In genomic region chr13:30112602-30113435, GRCh38 we compare ENCODE assay signal across 8 cellular contexts.
DNase-seq lines count a peak whose midpoint lies in the region; ATAC-seq and TF ChIP-seq lines count a peak whose summit lies in the region.

No MANE protein-coding gene starts in this region.

- 18% methylated on average over 19 of the region's 19 CpGs for WGBS in prostate gland

- H3K9me2 ChIP-seq in SU-DHL-6 (replicated peaks; ENCODE audit: insufficient read depth, low read length), result no peaks in the 10 kb centered on the region

- no peak overlapping the region for H3K9ac ChIP-seq in SU-DHL-6 (ENCODE audit: low read length)

- no peak for TF ChIP-seq POLR2A in prostate gland (IDR thresholded peaks at IDR 0.05)

- ATAC-seq in CD4-positive, alpha-beta T cell (ENCODE audit: poor library complexity), result peak; percentile 75
- ATAC-seq in GM21576 (IDR thresholded peaks at IDR 0.05; ENCODE audit: unreplicated experiment), result peak; percentile 57
- peak; percentile 39 for ATAC-seq in activated naive CD8-positive, alpha-beta T cell treated with anti-CD3 and anti-CD28 coated beads, Interleukin-2, amount 10 ng/mL, durations not matched to agents 7 days and 5 days (ENCODE audit: low read depth)
- ATAC-seq in upper lobe of right lung, result peak; percentile 80

- TF ChIP-seq CTCF in CD4-positive, alpha-beta T cell (IDR thresholded peaks at IDR 0.05), result peak; percentile 98
- TF ChIP-seq CTCF in SU-DHL-6 (IDR thresholded peaks at IDR 0.05; ENCODE audit: insufficient read depth, low read length, poor library complexity, severe bottlenecking) (peak; percentile 94), cardiac muscle cell (IDR thresholded peaks at IDR 0.05; ENCODE audit: low read depth, low read length) (peak; percentile 100), prostate gland (IDR thresholded peaks at IDR 0.05) (peak; percentile 90 to 97 (median 94)), upper lobe of right lung (IDR thresholded peaks at IDR 0.05) (peak; percentile 99)

- no peak overlapping the region for H3K27ac ChIP-seq in CD4-positive, alpha-beta T cell (ENCODE audit: low read depth, low read length)
- H3K27ac ChIP-seq in SU-DHL-6 (ENCODE audit: low read depth, low read length), result no peak overlapping the region
- H3K27ac ChIP-seq in cardiac muscle cell, result no peak overlapping the region
- peak overlapping the region; percentile 39 to 63 for H3K27ac ChIP-seq in prostate gland
- peak overlapping the region; percentile 12 for H3K27ac ChIP-seq in upper lobe of right lung

- no peaks in the 10 kb centered on the region for H3K9me3 ChIP-seq in CD4-positive, alpha-beta T cell (ENCODE audit: control insufficient read depth, low read length)
- no peaks in the 10 kb centered on the region for H3K9me3 ChIP-seq in SU-DHL-6 (ENCODE audit: insufficient read depth, low read length)
- no peaks in the 10 kb centered on the region for H3K9me3 ChIP-seq in cardiac muscle cell (ENCODE audit: low read depth)
- no peaks in the 10 kb centered on the region for H3K9me3 ChIP-seq in prostate gland
- no peaks in the 10 kb centered on the region for H3K9me3 ChIP-seq in upper lobe of right lung

- H2AFZ ChIP-seq in SU-DHL-6 (ENCODE audit: low read depth, low read length, severe bottlenecking), result peak overlapping the region; percentile 21

- H3K4me1 Mint-ChIP-seq in CD4-positive, alpha-beta T cell (ENCODE audit: low read depth), result peaks cover 28% of the 10 kb centered on the region
- peaks cover 17% of the 10 kb centered on the region for H3K4me1 Mint-ChIP-seq in activated naive CD8-positive, alpha-beta T cell treated with anti-CD3 and anti-CD28 coated beads, Interleukin-2, amount 10 ng/mL, durations not matched to agents 7 days and 5 days

- H3K4me1 ChIP-seq in cardiac muscle cell (ENCODE audit: low read depth), result peaks cover 28% of the 10 kb centered on the region
- H3K4me1 ChIP-seq in prostate gland (replicated peaks), result peaks cover 2% of the 10 kb centered on the region
- H3K4me1 ChIP-seq in upper lobe of right lung, result peaks cover 21% of the 10 kb centered on the region

- H3K4me3 Mint-ChIP-seq in CD4-positive, alpha-beta T cell, result peak overlapping the region; percentile 91
- peak overlapping the region; percentile 75 for H3K4me3 Mint-ChIP-seq in activated naive CD8-positive, alpha-beta T cell treated with anti-CD3 and anti-CD28 coated beads, Interleukin-2, amount 10 ng/mL, durations not matched to agents 7 days and 5 days

- POLR2A ChIA-PET in CD4-positive, alpha-beta T cell (lab: Charles Lee), result interaction anchor here (0.7 to 4.8 kb wide), 10 partner anchors 20 to 342 kb away, joined by 3 to 61 read pairs (median 4); partner anchors contain the start of gene UBL3
- POLR2A ChIA-PET in activated naive CD8-positive, alpha-beta T cell treated with anti-CD3 and anti-CD28 coated beads, Interleukin-2, amount 10 ng/mL, durations not matched to agents 7 days and 5 days (lab: Charles Lee), result interaction anchor here (0.7 to 1.6 kb wide), 4 partner anchors 109 to 266 kb away, joined by 3 to 4 read pairs (median 3); no protein-coding TSS in a partner anchor

- no peak overlapping the region for H3K4me3 ChIP-seq in SU-DHL-6 (ENCODE audit: insufficient read depth, low read length, poor library complexity, severe bottlenecking)
- H3K4me3 ChIP-seq in cardiac muscle cell, result no peak overlapping the region
- no peak overlapping the region for H3K4me3 ChIP-seq in prostate gland
- H3K4me3 ChIP-seq in upper lobe of right lung, result no peak overlapping the region

- H3K27me3 ChIP-seq in CD4-positive, alpha-beta T cell (ENCODE audit: control insufficient read depth, insufficient read depth, low read length), result no peaks in the 10 kb centered on the region
- no peaks in the 10 kb centered on the region for H3K27me3 ChIP-seq in SU-DHL-6 (ENCODE audit: low read length)
- no peaks in the 10 kb centered on the region for H3K27me3 ChIP-seq in cardiac muscle cell
- no peaks in the 10 kb centered on the region for H3K27me3 ChIP-seq in prostate gland (replicated peaks; ENCODE audit: insufficient read depth)
- H3K27me3 ChIP-seq in upper lobe of right lung, result no peaks in the 10 kb centered on the region

- H3F3A ChIP-seq in SU-DHL-6 (ENCODE audit: insufficient read depth), result no peaks in the 10 kb centered on the region

- no peaks in the 10 kb centered on the region for H3K36me3 Mint-ChIP-seq in CD4-positive, alpha-beta T cell (ENCODE audit: low read depth)
- H3K36me3 Mint-ChIP-seq in activated naive CD8-positive, alpha-beta T cell treated with anti-CD3 and anti-CD28 coated beads, Interleukin-2, amount 10 ng/mL, durations not matched to agents 7 days and 5 days, result no peaks in the 10 kb centered on the region

- no peaks in the 10 kb centered on the region for H3K27me3 Mint-ChIP-seq in CD4-positive, alpha-beta T cell
- H3K27me3 Mint-ChIP-seq in activated naive CD8-positive, alpha-beta T cell treated with anti-CD3 and anti-CD28 coated beads, Interleukin-2, amount 10 ng/mL, durations not matched to agents 7 days and 5 days, result peaks cover 5% of the 10 kb centered on the region

- no peak overlapping the region for H3K27ac Mint-ChIP-seq in CD4-positive, alpha-beta T cell
- no peak overlapping the region for H3K27ac Mint-ChIP-seq in activated naive CD8-positive, alpha-beta T cell treated with anti-CD3 and anti-CD28 coated beads, Interleukin-2, amount 10 ng/mL, durations not matched to agents 7 days and 5 days

- no peaks in the 10 kb centered on the region for H3K36me3 ChIP-seq in SU-DHL-6 (ENCODE audit: low read length)
- no peaks in the 10 kb centered on the region for H3K36me3 ChIP-seq in cardiac muscle cell
- H3K36me3 ChIP-seq in prostate gland, result no peaks in the 10 kb centered on the region
- no peaks in the 10 kb centered on the region for H3K36me3 ChIP-seq in upper lobe of right lung

- H3K4me2 ChIP-seq in SU-DHL-6 (ENCODE audit: low read depth, low read length, poor library complexity, severe bottlenecking), result peak overlapping the region; percentile 34

- intact Hi-C loops in CD4-positive, alpha-beta T cell (cut with DNase I, micrococcal nuclease), result loop anchor here (1.0 to 5.0 kb wide), 7 partner anchors 156 to 516 kb away; partner anchors contain the start of gene SLC7A1 (in 1 of the 2)
- intact Hi-C loops in prostate gland (cut with DNase I), result loop anchor here (2.0 to 10.0 kb wide), 5 partner anchors 188 to 1458 kb away; partner anchors contain the start of genes POMP and SLC7A1
- intact Hi-C loops in upper lobe of right lung (cut with DNase I), result loop anchor here (5.0 to 10.0 kb wide), 2 partner anchors 188 to 341 kb away; no protein-coding TSS in a partner anchor

- H4K20me1 ChIP-seq in SU-DHL-6 (ENCODE audit: low read depth, low read length), result no peaks in the 10 kb centered on the region

- H3K9me3 Mint-ChIP-seq in CD4-positive, alpha-beta T cell, result no peaks in the 10 kb centered on the region
- H3K9me3 Mint-ChIP-seq in activated naive CD8-positive, alpha-beta T cell treated with anti-CD3 and anti-CD28 coated beads, Interleukin-2, amount 10 ng/mL, durations not matched to agents 7 days and 5 days, result no peaks in the 10 kb centered on the region

- CTCF ChIA-PET in CD4-positive, alpha-beta T cell (lab: Charles Lee), result interaction anchor here (0.5 to 6.1 kb wide), 18 partner anchors 9 to 604 kb away, joined by 3 to 100 read pairs (median 4); partner anchors contain the start of gene UBL3

- H3K79me2 ChIP-seq in SU-DHL-6 (ENCODE audit: insufficient read depth, low read length), result no peaks in the 10 kb centered on the region

- DNase-seq in CD4-positive, alpha-beta T cell, result peak; percentile 66 to 82 (median 76)
- DNase-seq in NCI-H1092 (lab: John Stamatoyannopoulos, UW), result peak; percentile 65
- peak; percentile 83 for DNase-seq in activated naive CD8-positive, alpha-beta T cell treated with anti-CD3 and anti-CD28 coated beads, Interleukin-2, amount 10 ng/mL, durations not matched to agents 7 days and 5 days
- DNase-seq in cardiac muscle cell (ENCODE audit: low read depth in 1 of 2, low spot score in 1 of 2), result peak; percentile 83 to 92
- peak; percentile 76 for DNase-seq in prostate gland (ENCODE audit: low spot score)
- peak; percentile 88 for DNase-seq in upper lobe of right lung

Comparison
In these comparisons a context has a peak if more than half of its experiments do, and no peak if none do; other contexts are left out.
1. H3K27ac ChIP-seq: peak in prostate gland (2 of 2) and upper lobe of right lung (single experiment); none in CD4-positive, alpha-beta T cell (single experiment), SU-DHL-6 (single experiment) and cardiac muscle cell (single experiment).
2. Peak in every context shown above with its lines, with median percentiles within 50 percentile points of each other: ATAC-seq, DNase-seq and CTCF ChIP-seq.